8 cellular contexts compared by ENCODE assay signal in the genomic region with DNA sequence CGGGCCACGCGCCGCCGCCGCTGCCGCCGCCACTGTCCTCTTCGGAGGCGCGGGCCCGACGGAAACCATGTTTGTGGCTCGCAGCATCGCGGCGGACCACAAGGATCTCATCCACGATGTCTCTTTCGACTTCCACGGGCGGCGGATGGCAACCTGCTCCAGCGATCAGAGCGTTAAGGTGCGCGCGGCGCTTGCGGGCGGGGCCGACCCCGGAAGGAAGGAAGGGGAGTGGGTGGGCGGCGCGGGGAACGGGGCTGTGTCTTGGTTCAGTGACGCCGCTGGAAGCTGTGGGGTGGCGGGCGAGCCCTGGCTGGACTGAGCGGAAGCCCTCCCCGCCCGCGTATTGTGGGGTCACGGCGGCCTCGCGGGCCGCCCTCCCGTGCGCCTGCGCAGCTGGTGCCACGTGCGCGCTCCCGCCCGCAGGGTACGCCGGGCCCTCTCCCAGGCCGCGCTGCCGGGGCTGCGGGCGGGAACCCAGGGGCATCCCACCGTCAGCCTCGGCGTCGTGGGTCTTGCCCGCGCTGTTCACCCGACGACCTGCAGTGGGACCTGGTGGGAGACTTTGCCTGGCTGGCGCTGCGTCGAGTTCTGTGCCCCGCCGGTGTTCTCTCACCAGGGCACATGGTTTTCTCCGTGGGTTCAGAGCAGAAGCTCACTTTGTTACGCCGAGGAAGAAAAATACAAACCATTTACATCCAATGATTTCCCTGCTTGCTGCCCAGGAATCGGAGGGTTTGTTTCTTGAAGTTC. TPM values are rescaled to one million over a fixed set of nuclear protein-coding genes. Genes with fewer than 3 reads are reported as not detected.
DNase-seq lines count a peak whose midpoint lies in the region; ATAC-seq and TF ChIP-seq lines count a peak whose summit lies in the region.

No MANE protein-coding gene starts in this region.

- H3K9me3 ChIP-seq in ovary (no peaks in the 10 kb centered on the region), thymus (ENCODE audit: control insufficient read depth) (no peaks in the 10 kb centered on the region)

- peak overlapping the region; percentile 96 for H3K4me3 Mint-ChIP-seq in activated naive CD8-positive, alpha-beta T cell treated with anti-CD3 and anti-CD28 coated beads for 36 hours

- peak overlapping the region; percentile 98 for H3K27ac Mint-ChIP-seq in activated naive CD8-positive, alpha-beta T cell treated with anti-CD3 and anti-CD28 coated beads for 36 hours

- ATAC-seq in HG02571 (IDR thresholded peaks at IDR 0.05; ENCODE audit: unreplicated experiment) (peak; percentile 69), Right ventricle myocardium inferior (peak; percentile 86)

- peaks cover 36% of the 10 kb centered on the region for H3K4me1 Mint-ChIP-seq in activated naive CD8-positive, alpha-beta T cell treated with anti-CD3 and anti-CD28 coated beads for 36 hours

- TF ChIP-seq POLR2A in NB4 (IDR thresholded peaks at IDR 0.05; ENCODE audit: extremely low read depth, insufficient read length), result peak; percentile 73
- TF ChIP-seq POLR2A in ovary (IDR thresholded peaks at IDR 0.05), result peak; percentile 93

- DNase-seq in GM10266 (ENCODE audit: extremely low spot score), result peak; percentile 94
- DNase-seq in NB4 (ENCODE audit: low read depth), result peak; percentile 97
- peak; percentile 75 for DNase-seq in SKM-1 (lab: John Stamatoyannopoulos, UW; ENCODE audit: unreplicated experiment)
- DNase-seq in activated naive CD8-positive, alpha-beta T cell treated with anti-CD3 and anti-CD28 coated beads for 36 hours, result peak; percentile 98
- DNase-seq in Right ventricle myocardium inferior (ENCODE audit: missing footprints), result peak; percentile 98
- peak; percentile 90 to 95 (median 93) for DNase-seq in ovary

- H3K9me3 Mint-ChIP-seq in activated naive CD8-positive, alpha-beta T cell treated with anti-CD3 and anti-CD28 coated beads for 36 hours, result peaks cover 4% of the 10 kb centered on the region

- peak; percentile 25 for TF ChIP-seq EP300 in ovary (IDR thresholded peaks at IDR 0.05)

- peaks cover 43% of the 10 kb centered on the region for H3K36me3 Mint-ChIP-seq in activated naive CD8-positive, alpha-beta T cell treated with anti-CD3 and anti-CD28 coated beads for 36 hours

- no peaks in the 10 kb centered on the region for H3K27me3 Mint-ChIP-seq in activated naive CD8-positive, alpha-beta T cell treated with anti-CD3 and anti-CD28 coated beads for 36 hours

- no peaks in the 10 kb centered on the region for H3K27me3 ChIP-seq in ovary
- H3K27me3 ChIP-seq in thymus (ENCODE audit: control insufficient read depth, insufficient read depth), result no peaks in the 10 kb centered on the region

- TF ChIP-seq CTCF in GM10266 (IDR thresholded peaks at IDR 0.05; ENCODE audit: control insufficient read depth, insufficient read depth, low read depth, missing control alignments), result no peak
- TF ChIP-seq CTCF in NB4 (IDR thresholded peaks at IDR 0.05; ENCODE audit: low read depth, low read length), result no peak
- peak in 1 of 3 donors; percentile 30 for TF ChIP-seq CTCF in ovary (IDR thresholded peaks at IDR 0.05)

- intact Hi-C loops in Right ventricle myocardium inferior (cut with DNase I), result loop anchor here (5.0 kb wide), 1 partner anchor 44 kb away; the partner anchor contains the start of gene CEP192
- intact Hi-C loops in ovary (cut with DNase I), result loop anchor here in 1 of 4 donors (5.0 kb wide), 1 partner anchor 779 kb away; the partner anchor contains the start of genes FAM210A and RNMT

- peak overlapping the region; percentile 89 for H3K4me3 ChIP-seq in NB4 (ENCODE audit: low read depth, low read length)
- H3K4me3 ChIP-seq in ovary, result peak overlapping the region; percentile 79
- H3K4me3 ChIP-seq in thymus (ENCODE audit: low read length), result peak overlapping the region; percentile 70

- no peaks in the 10 kb centered on the region for H3K36me3 ChIP-seq in ovary
- no peaks in the 10 kb centered on the region for H3K36me3 ChIP-seq in thymus (ENCODE audit: control insufficient read depth, insufficient read depth)

- H3K4me1 ChIP-seq in ovary (ENCODE audit: insufficient read depth) (peaks cover 3% of the 10 kb centered on the region), thymus (ENCODE audit: control insufficient read depth, insufficient read depth, low read length) (peaks cover 9% of the 10 kb centered on the region)

- H3K27ac ChIP-seq in ovary, result peak overlapping the region; percentile 83 to 99
- peak overlapping the region; percentile 97 for H3K27ac ChIP-seq in thymus (ENCODE audit: low read depth)

- WGBS in ovary, 3 donors, result 1 to 3% (median 1%) methylated on average over 18 to 81 of the region's 81 CpGs
- 2% methylated on average over 81 of the region's 81 CpGs for WGBS in thymus

RNA-seq across cellular contexts. Expression of gene SEH1L, which starts 0.4 kb away (rescaled TPM):
- 100 to 1,000 TPM; 146 to 155 TPM for total RNA-seq in activated naive CD8-positive, alpha-beta T cell treated with anti-CD3 and anti-CD28 coated beads for 36 hours
- total RNA-seq in Right ventricle myocardium inferior, result 19.7 TPM
- total RNA-seq in ovary, result 10 to 100 TPM; 17.3 to 56.1 (median 37.9) TPM
- polyA plus RNA-seq in ovary, result 10 to 100 TPM; 12.3 to 21.3 TPM
- polyA plus RNA-seq in thymus, result 30.5 TPM

RNA-seq across cellular contexts. Expression of gene CEP192, which starts 42.9 kb away (rescaled TPM):
- 10 to 100 TPM; 26.2 to 27.5 TPM for total RNA-seq in activated naive CD8-positive, alpha-beta T cell treated with anti-CD3 and anti-CD28 coated beads for 36 hours
- total RNA-seq in Right ventricle myocardium inferior (25.6 TPM), ovary (10 to 100 TPM; 19.3 to 48.6 (median 36.1) TPM)
- polyA plus RNA-seq in ovary (10 to 100 TPM; 18.0 to 21.5 TPM), thymus (38.9 TPM)

Comparison
In these comparisons a context has a peak if more than half of its experiments do, and no peak if none do; other contexts are left out.
1. Peak in every context shown above with its lines: DNase-seq, ATAC-seq, H3K4me3 ChIP-seq and H3K27ac ChIP-seq.